Comparison of ENCODE assay signal across 1 cellular context in genomic region chr6:27250955-27251671, GRCh38.
TF ChIP-seq lines count a peak whose summit lies in the region.

No MANE protein-coding gene starts in this region.

TF ChIP-seq in K562, 482 proteins besides CTCF, POLR2A, EP300 and RAD21 (continued from another document and continues in another):
- TF ChIP-seq, protein P1, sequence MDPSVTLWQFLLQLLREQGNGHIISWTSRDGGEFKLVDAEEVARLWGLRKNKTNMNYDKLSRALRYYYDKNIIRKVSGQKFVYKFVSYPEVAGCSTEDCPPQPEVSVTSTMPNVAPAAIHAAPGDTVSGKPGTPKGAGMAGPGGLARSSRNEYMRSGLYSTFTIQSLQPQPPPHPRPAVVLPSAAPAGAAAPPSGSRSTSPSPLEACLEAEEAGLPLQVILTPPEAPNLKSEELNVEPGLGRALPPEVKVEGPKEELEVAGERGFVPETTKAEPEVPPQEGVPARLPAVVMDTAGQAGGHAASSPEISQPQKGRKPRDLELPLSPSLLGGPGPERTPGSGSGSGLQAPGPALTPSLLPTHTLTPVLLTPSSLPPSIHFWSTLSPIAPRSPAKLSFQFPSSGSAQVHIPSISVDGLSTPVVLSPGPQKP (CRISPR knock-in tag; IDR thresholded peaks at IDR 0.05), result no peak
- no peak for TF ChIP-seq CHAMP1 (IDR thresholded peaks at IDR 0.05)
- TF ChIP-seq SRF (CRISPR knock-in tag; IDR thresholded peaks at IDR 0.05), result peak in 1 of 2 experiments; percentile 63; a peak in 1 of 4 replicates
- TF ChIP-seq NCOA6 (IDR thresholded peaks at IDR 0.05), result no peak
- TF ChIP-seq FOS (IDR thresholded peaks at IDR 0.05; ENCODE audit: extremely low read depth, insufficient read length), result no peak
- no peak for TF ChIP-seq ZNF699 (CRISPR knock-in tag; IDR thresholded peaks at IDR 0.05; ENCODE audit: insufficient replicate concordance)
- no peak for TF ChIP-seq CAMTA2 (CRISPR knock-in tag; conservative IDR thresholded peaks at IDR 0.05)
- no peak for TF ChIP-seq ZNF518B (CRISPR knock-in tag; IDR thresholded peaks at IDR 0.05)
- TF ChIP-seq PHB (CRISPR knock-in tag; IDR thresholded peaks at IDR 0.05), result no peak
- TF ChIP-seq, protein P2, sequence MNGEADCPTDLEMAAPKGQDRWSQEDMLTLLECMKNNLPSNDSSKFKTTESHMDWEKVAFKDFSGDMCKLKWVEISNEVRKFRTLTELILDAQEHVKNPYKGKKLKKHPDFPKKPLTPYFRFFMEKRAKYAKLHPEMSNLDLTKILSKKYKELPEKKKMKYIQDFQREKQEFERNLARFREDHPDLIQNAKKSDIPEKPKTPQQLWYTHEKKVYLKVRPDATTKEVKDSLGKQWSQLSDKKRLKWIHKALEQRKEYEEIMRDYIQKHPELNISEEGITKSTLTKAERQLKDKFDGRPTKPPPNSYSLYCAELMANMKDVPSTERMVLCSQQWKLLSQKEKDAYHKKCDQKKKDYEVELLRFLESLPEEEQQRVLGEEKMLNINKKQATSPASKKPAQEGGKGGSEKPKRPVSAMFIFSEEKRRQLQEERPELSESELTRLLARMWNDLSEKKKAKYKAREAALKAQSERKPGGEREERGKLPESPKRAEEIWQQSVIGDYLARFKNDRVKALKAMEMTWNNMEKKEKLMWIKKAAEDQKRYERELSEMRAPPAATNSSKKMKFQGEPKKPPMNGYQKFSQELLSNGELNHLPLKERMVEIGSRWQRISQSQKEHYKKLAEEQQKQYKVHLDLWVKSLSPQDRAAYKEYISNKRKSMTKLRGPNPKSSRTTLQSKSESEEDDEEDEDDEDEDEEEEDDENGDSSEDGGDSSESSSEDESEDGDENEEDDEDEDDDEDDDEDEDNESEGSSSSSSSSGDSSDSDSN (IDR thresholded peaks at IDR 0.05; ENCODE audit: borderline replicate concordance in 1 of 2, low read depth in 2 of 2, low read length in 2 of 2), result peak in 1 of 2 experiments; percentile 43; a peak in 1 of 4 replicates
- TF ChIP-seq ZNF165 (CRISPR knock-in tag; IDR thresholded peaks at IDR 0.05; ENCODE audit: borderline replicate concordance), result no peak
- TF ChIP-seq ZNF280B (CRISPR knock-in tag; IDR thresholded peaks at IDR 0.05), result no peak
- TF ChIP-seq HDGF (IDR thresholded peaks at IDR 0.05), result no peak
- peak; percentile 76; the same call in 1 of the 2 replicates for TF ChIP-seq ZNF589 (CRISPR knock-in tag; IDR thresholded peaks at IDR 0.05; ENCODE audit: low read depth)
- no peak for TF ChIP-seq RBM15 (IDR thresholded peaks at IDR 0.05; ENCODE audit: insufficient read depth, low read length)
- no peak for TF ChIP-seq SRSF1 (IDR thresholded peaks at IDR 0.05; ENCODE audit: low read depth, low read length)
- no peak for TF ChIP-seq MAFG (tag; conservative IDR thresholded peaks at IDR 0.05)
- TF ChIP-seq SNAPC5 (CRISPR knock-in tag; IDR thresholded peaks at IDR 0.05), result no peak
- TF ChIP-seq LARP7 (IDR thresholded peaks at IDR 0.05), result peak; percentile 65; the same call in 1 of the 2 replicates
- no peak for TF ChIP-seq ZNF668 (CRISPR knock-in tag; IDR thresholded peaks at IDR 0.05)
- peak; percentile 16; the same call in 1 of the 2 replicates for TF ChIP-seq ZBTB7A (IDR thresholded peaks at IDR 0.05; ENCODE audit: borderline replicate concordance, control insufficient read depth, low read depth, low read length)
- no peak; the same call in 1 of the 2 replicates for TF ChIP-seq JUND (IDR thresholded peaks at IDR 0.05; ENCODE audit: borderline replicate concordance, low read depth, low read length)
- TF ChIP-seq JUND (tag; IDR thresholded peaks at IDR 0.05; ENCODE audit: borderline replicate concordance, low read depth, low read length), result peak; percentile 72; the same call in 1 of the 3 replicates
- no peak for TF ChIP-seq NR2C2 (CRISPR knock-in tag; IDR thresholded peaks at IDR 0.05)
- peak; percentile 37; the same call in 1 of the 2 replicates for TF ChIP-seq NR2C2 (tag; IDR thresholded peaks at IDR 0.05)
- TF ChIP-seq HOXB6 (CRISPR knock-in tag; IDR thresholded peaks at IDR 0.05; ENCODE audit: borderline replicate concordance), result no peak; the same call in 1 of the 2 replicates
- peak; percentile 34 for TF ChIP-seq TBP (optimal IDR thresholded peaks at IDR 0.05; ENCODE audit: low read depth, low read length)
- no peak for TF ChIP-seq GTF2A2 (tag; IDR thresholded peaks at IDR 0.05)
- TF ChIP-seq, protein P3, sequence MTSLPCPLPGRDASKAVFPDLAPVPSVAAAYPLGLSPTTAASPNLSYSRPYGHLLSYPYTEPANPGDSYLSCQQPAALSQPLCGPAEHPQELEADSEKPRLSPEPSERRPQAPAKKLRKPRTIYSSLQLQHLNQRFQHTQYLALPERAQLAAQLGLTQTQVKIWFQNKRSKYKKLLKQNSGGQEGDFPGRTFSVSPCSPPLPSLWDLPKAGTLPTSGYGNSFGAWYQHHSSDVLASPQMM (CRISPR knock-in tag; IDR thresholded peaks at IDR 0.05), result no peak
- TF ChIP-seq ZBTB40 (IDR thresholded peaks at IDR 0.05), result peak; percentile 17; the same call in 1 of the 2 replicates
- TF ChIP-seq ZBTB40 (CRISPR knock-in tag; IDR thresholded peaks at IDR 0.05), result no peak
- TF ChIP-seq ELF2 (CRISPR knock-in tag; IDR thresholded peaks at IDR 0.05), result peak; percentile 86
- no peak for TF ChIP-seq ZNF121 (CRISPR knock-in tag; conservative IDR thresholded peaks at IDR 0.05)
- peak; percentile 22 to 61; a peak in 2 of 4 replicates for TF ChIP-seq SIN3A (IDR thresholded peaks at IDR 0.05; ENCODE audit: borderline replicate concordance in 2 of 2, control insufficient read depth in 1 of 2, low read depth in 2 of 2, low read length in 2 of 2)
- no peak for TF ChIP-seq ERF (CRISPR knock-in tag; IDR thresholded peaks at IDR 0.05)
- no peak for TF ChIP-seq CREBBP (IDR thresholded peaks at IDR 0.05; ENCODE audit: low read depth, low read length)
